ENCODE assay signal across 15 cellular contexts in the genomic region with DNA sequence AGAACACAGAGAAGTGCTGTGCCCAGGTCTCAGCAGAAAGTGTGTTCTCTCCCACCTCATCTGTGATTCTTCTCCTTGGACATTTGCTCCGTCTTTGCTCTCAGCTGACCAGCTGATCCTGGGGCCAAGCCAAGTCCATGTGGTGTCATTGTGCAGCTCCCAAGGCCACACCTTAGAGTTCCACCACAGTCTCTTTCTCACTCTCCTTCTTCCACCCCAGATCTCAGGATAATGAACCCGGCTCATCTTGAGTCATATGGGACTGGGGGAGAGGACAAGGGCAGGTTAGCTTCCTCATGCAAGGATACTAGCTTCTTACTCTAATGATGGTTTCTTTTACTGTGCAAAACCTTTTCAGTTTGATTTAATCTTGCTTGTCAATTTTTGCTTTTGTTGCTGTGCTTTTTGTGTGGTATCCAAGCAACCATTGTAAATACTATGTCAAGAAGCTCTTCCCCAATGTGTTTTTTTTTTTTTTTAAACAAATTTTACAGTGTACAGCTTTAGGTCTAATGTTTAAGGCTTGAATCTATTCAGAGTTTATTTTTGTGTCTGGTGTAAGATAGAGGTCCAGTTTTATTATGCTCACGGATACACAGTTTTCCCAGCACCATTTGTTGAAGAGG.
DNase-seq lines count a peak whose midpoint lies in the region; ATAC-seq, FAIRE-seq and TF ChIP-seq lines count a peak whose summit lies in the region.
"Had no signal": no experiment of that assay in that cellular context is flagged by ENCODE, and none has a peak within 500 bp of the region (broad histone marks: within the 10 kb centered on the region; RNA-seq: fewer than 3 reads in every experiment).

No MANE protein-coding gene starts in this region.

- TF ChIP-seq CTCF in fibroblast of the aortic adventitia (IDR thresholded peaks at IDR 0.05; ENCODE audit: insufficient read depth, low read length), result no peak

- no peak for FAIRE-seq in GM12891 (lab: Jason Lieb, UNC)
- FAIRE-seq: G401.6 had no signal

- peak overlapping the region; percentile 55 for H3K27ac Mint-ChIP-seq in activated T-cell treated with anti-CD3 and anti-CD28 coated beads, Interleukin-2, amount 50 U/mL, for 24 hours
- peak overlapping the region; percentile 18 for H3K27ac Mint-ChIP-seq in stimulated activated effector memory CD8-positive, alpha-beta T cell treated with anti-CD3 and anti-CD28 coated beads, Interleukin-12 subunit alpha, Interleukin-12 subunit beta, amount 100 ng/mL, for 72 hours

- no peak overlapping the region for H3K4me3 Mint-ChIP-seq in activated T-cell treated with anti-CD3 and anti-CD28 coated beads, Interleukin-2, amount 50 U/mL, for 24 hours
- H3K4me3 Mint-ChIP-seq in stimulated activated effector memory CD8-positive, alpha-beta T cell treated with anti-CD3 and anti-CD28 coated beads, Interleukin-12 subunit alpha, Interleukin-12 subunit beta, amount 100 ng/mL, for 72 hours, result no peak overlapping the region
- H3K4me3 Mint-ChIP-seq: activated T-cell treated with anti-CD3 and anti-CD28 coated beads, Interleukin-2, amount 50 U/mL, for 4 hours had no signal

- H3K36me3 Mint-ChIP-seq in activated T-cell treated with anti-CD3 and anti-CD28 coated beads, Interleukin-2, amount 50 U/mL, for 24 hours (ENCODE audit: low read depth), result peaks cover 86% of the 10 kb centered on the region
- peaks cover 100% of the 10 kb centered on the region for H3K36me3 Mint-ChIP-seq in stimulated activated effector memory CD8-positive, alpha-beta T cell treated with anti-CD3 and anti-CD28 coated beads, Interleukin-12 subunit alpha, Interleukin-12 subunit beta, amount 100 ng/mL, for 72 hours

- H3K4me1 Mint-ChIP-seq in activated T-cell treated with anti-CD3 and anti-CD28 coated beads, Interleukin-2, amount 50 U/mL, for 24 hours (ENCODE audit: low read depth), result peaks cover 5% of the 10 kb centered on the region
- H3K4me1 Mint-ChIP-seq in stimulated activated effector memory CD8-positive, alpha-beta T cell treated with anti-CD3 and anti-CD28 coated beads, Interleukin-12 subunit alpha, Interleukin-12 subunit beta, amount 100 ng/mL, for 72 hours, result peaks cover 14% of the 10 kb centered on the region

- no peak for DNase-seq in activated T-cell treated with anti-CD3 and anti-CD28 coated beads, Interleukin-2, amount 50 U/mL, for 24 hours
- DNase-seq in activated T-cell treated with anti-CD3 and anti-CD28 coated beads, Interleukin-2, amount 50 U/mL, for 48 hours, result no peak
- DNase-seq in RPMI7951 (ENCODE audit: low read depth) (peak; percentile 74), fibroblast of the aortic adventitia (ENCODE audit: low read depth) (peak; percentile 27), DMS153 treated with DMSO at 0.1 percent for 48 hours (lab: John Stamatoyannopoulos, UW; ENCODE audit: unreplicated experiment) (no peak), GM12891 (ENCODE audit: insufficient read length, low spot score) (no peak), globus pallidus (ENCODE audit: low spot score) (no peak)
- no peak for DNase-seq in stimulated activated effector memory CD8-positive, alpha-beta T cell treated with anti-CD3 and anti-CD28 coated beads, Interleukin-12 subunit alpha, Interleukin-12 subunit beta, amount 100 ng/mL, for 72 hours (ENCODE audit: low spot score in 2 of 2)
- DNase-seq: activated T-cell treated with anti-CD3 and anti-CD28 coated beads, Interleukin-2, amount 50 U/mL, for 4 hours; islet precursor cell; NCI-H1048; NCI-H524 treated with DMSO at 0.1 percent for 48 hours had no signal

- no peak overlapping the region for H3K4me3 ChIP-seq in fibroblast of the aortic adventitia (ENCODE audit: low read depth, low read length)
- H3K4me3 ChIP-seq: cardiac muscle cell, vagina had no signal

- TF ChIP-seq POLR2A in GM12891 (IDR thresholded peaks at IDR 0.05; ENCODE audit: low read depth, low read length), result no peak

- H3K9me3 Mint-ChIP-seq in activated T-cell treated with anti-CD3 and anti-CD28 coated beads, Interleukin-2, amount 50 U/mL, for 24 hours, result no peaks in the 10 kb centered on the region
- H3K9me3 Mint-ChIP-seq in stimulated activated effector memory CD8-positive, alpha-beta T cell treated with anti-CD3 and anti-CD28 coated beads, Interleukin-12 subunit alpha, Interleukin-12 subunit beta, amount 100 ng/mL, for 72 hours, result no peaks in the 10 kb centered on the region
- H3K9me3 Mint-ChIP-seq: activated T-cell treated with anti-CD3 and anti-CD28 coated beads, Interleukin-2, amount 50 U/mL, for 4 hours had no signal

- ATAC-seq in stimulated activated effector memory CD8-positive, alpha-beta T cell treated with anti-CD3 and anti-CD28 coated beads, Interleukin-12 subunit alpha, Interleukin-12 subunit beta, amount 100 ng/mL, for 72 hours, result no peak
- ATAC-seq: activated T-cell treated with anti-CD3 and anti-CD28 coated beads, Interleukin-2, amount 50 U/mL, for 4 hours had no signal

- no peaks in the 10 kb centered on the region for H3K27me3 Mint-ChIP-seq in activated T-cell treated with anti-CD3 and anti-CD28 coated beads, Interleukin-2, amount 50 U/mL, for 24 hours

TF ChIP-seq in GM12891, 5 proteins besides CTCF, POLR2A, EP300 and RAD21:
- TF ChIP-seq POU2F2 (IDR thresholded peaks at IDR 0.05; ENCODE audit: low read depth, low read length), result no peak
- no peak for TF ChIP-seq SPI1 (IDR thresholded peaks at IDR 0.05; ENCODE audit: low read depth, low read length)
- TF ChIP-seq POLR2AphosphoS5 (IDR thresholded peaks at IDR 0.05; ENCODE audit: low read depth, low read length), result no peak
- no peak for TF ChIP-seq PAX5 (IDR thresholded peaks at IDR 0.05; ENCODE audit: insufficient read depth, low read length, severe bottlenecking)
- no peak for TF ChIP-seq TAF1 (IDR thresholded peaks at IDR 0.05; ENCODE audit: low read depth, low read length)

Comparison
In these comparisons a context has a peak if more than half of its experiments do, and no peak if none do; other contexts are left out.
1. DNase-seq: peak in RPMI7951 (single experiment) and fibroblast of the aortic adventitia (single experiment); none in activated T-cell treated with anti-CD3 and anti-CD28 coated beads, Interleukin-2, amount 50 U/mL, for 24 hours (single experiment), activated T-cell treated with anti-CD3 and anti-CD28 coated beads, Interleukin-2, amount 50 U/mL, for 48 hours (0 of 2), stimulated activated effector memory CD8-positive, alpha-beta T cell treated with anti-CD3 and anti-CD28 coated beads, Interleukin-12 subunit alpha, Interleukin-12 subunit beta, amount 100 ng/mL, for 72 hours (0 of 2), DMS153 treated with DMSO at 0.1 percent for 48 hours (single experiment), GM12891 (single experiment) and globus pallidus (single experiment).